Comparison of ENCODE assay signal across 21 cellular contexts in genomic region chr12:108510836-108511235, GRCh38. TPM values are rescaled to one million over a fixed set of nuclear protein-coding genes. Genes with fewer than 3 reads are reported as not detected.
DNase-seq lines count a peak whose midpoint lies in the region; ATAC-seq and TF ChIP-seq lines count a peak whose summit lies in the region.
"Had no signal": no experiment of that assay in that cellular context is flagged by ENCODE, and none has a peak within 500 bp of the region (broad histone marks: within the 10 kb centered on the region; RNA-seq: fewer than 3 reads in every experiment).

No MANE protein-coding gene starts in this region.

- H3K36me3 Mint-ChIP-seq in memory B cell = no peaks in the 10 kb centered on the region
- H3K36me3 Mint-ChIP-seq: CD14-positive monocyte had no signal

- H3K9me3 Mint-ChIP-seq in memory B cell = no peaks in the 10 kb centered on the region
- H3K9me3 Mint-ChIP-seq: CD8-positive, alpha-beta T cell; HFFc6 had no signal

- peak; percentile 11 for DNase-seq in NOMO-1 treated with DMSO at 0.1 percent for 48 hours (lab: John Stamatoyannopoulos, UW; ENCODE audit: unreplicated experiment)
- DNase-seq in NOMO-1 treated with dmso at 0.1 percent for 144 hours (lab: John Stamatoyannopoulos, UW; ENCODE audit: unreplicated experiment) = no peak
- peak in 1 of 2 donors; percentile 26 for DNase-seq in memory B cell (ENCODE audit: low spot score in 2 of 2)
- DNase-seq in cerebellum (ENCODE audit: low spot score) = no peak
- no peak for DNase-seq in OCI-LY7 (ENCODE audit: low spot score)
- no peak for DNase-seq in HPDE6-E6E7 (ENCODE audit: extremely low spot score)
- DNase-seq: AML-193; Calu3; CD8-positive, alpha-beta T cell; DMS79 treated with DMSO at 0.1 percent for 48 hours; EL; GOT3; H7; HFFc6 had no signal

- H3K4me3 Mint-ChIP-seq in memory B cell = peak overlapping the region; percentile 70
- H3K4me3 Mint-ChIP-seq: CD14-positive monocyte, HFFc6 had no signal

- H4K20me1 ChIP-seq in OCI-LY3 (ENCODE audit: insufficient read depth, low read length) (no peaks in the 10 kb centered on the region), OCI-LY7 (ENCODE audit: insufficient read depth, low read length) (no peaks in the 10 kb centered on the region)

- intact Hi-C loops in OCI-LY7 (cut with micrococcal nuclease; ENCODE audit: unreplicated experiment) = loop anchor here (5.0 to 10.0 kb wide), 3 partner anchors 519 to 746 kb away; partner anchors contain the start of gene PRDM4

- H3K27me3 ChIP-seq in OCI-LY3 (ENCODE audit: low read depth, low read length) = no peaks in the 10 kb centered on the region
- H3K27me3 ChIP-seq: BLaER1 had no signal

- H3K4me1 ChIP-seq in OCI-LY3 (ENCODE audit: low read length) (peaks cover 40% of the 10 kb centered on the region), OCI-LY7 (ENCODE audit: insufficient read depth, low read length, poor library complexity, severe bottlenecking) (peaks cover 14% of the 10 kb centered on the region)
- H3K4me1 ChIP-seq: A549 had no signal

- H3K27ac ChIP-seq in OCI-LY3 (ENCODE audit: low read length) = peak overlapping the region; percentile 93
- no peak overlapping the region for H3K27ac ChIP-seq in OCI-LY7 (ENCODE audit: low read depth, low read length, poor library complexity, severe bottlenecking)
- H3K27ac ChIP-seq: 22Rv1, A549, BLaER1 had no signal

- POLR2A ChIA-PET in OCI-LY7 (lab: Charles Lee) = interaction anchor here (0.7 kb wide), 3 partner anchors 50 to 116 kb away, joined by 3 to 8 read pairs (median 3); partner anchors contain the start of gene SART3

- H3K4me3 ChIP-seq in OCI-LY3 (ENCODE audit: low read length) (peak overlapping the region; percentile 22), OCI-LY7 (ENCODE audit: low read depth, low read length, poor library complexity, severe bottlenecking) (no peak overlapping the region)
- H3K4me3 ChIP-seq: A549, BLaER1 had no signal

- H3K4me2 ChIP-seq in OCI-LY3 (ENCODE audit: low read length) (peak overlapping the region; percentile 88), OCI-LY7 (ENCODE audit: low read length) (no peak overlapping the region)
- H3K4me2 ChIP-seq: BLaER1 had no signal

- H3K79me2 ChIP-seq in OCI-LY3 (ENCODE audit: low read length) (peaks cover 6% of the 10 kb centered on the region), OCI-LY7 (ENCODE audit: insufficient read depth, low read depth, low read length) (no peaks in the 10 kb centered on the region)

- H3K9ac ChIP-seq in OCI-LY3 (ENCODE audit: low read length) = no peak overlapping the region
- H3K9ac ChIP-seq: BLaER1 had no signal

- no peak for TF ChIP-seq CTCF in OCI-LY3 (IDR thresholded peaks at IDR 0.05; ENCODE audit: low read depth, low read length)
- TF ChIP-seq CTCF in OCI-LY7 (conservative IDR thresholded peaks at IDR 0.05; ENCODE audit: low read length) = no peak

- H2AFZ ChIP-seq in OCI-LY3 (ENCODE audit: low read depth, low read length) (no peak overlapping the region), OCI-LY7 (ENCODE audit: low read length) (no peak overlapping the region)

- no peaks in the 10 kb centered on the region for H3K9me2 ChIP-seq in OCI-LY7 (ENCODE audit: insufficient read depth, low read length)

- CTCF ChIA-PET in OCI-LY7 (lab: Charles Lee; ENCODE audit: unreplicated experiment) = no interaction called here

- ATAC-seq in memory B cell (ENCODE audit: low read depth) = no peak
- ATAC-seq: A549; CD8-positive, alpha-beta T cell; HCT116; HepG2 had no signal

- H3K36me3 ChIP-seq in OCI-LY3 (replicated peaks; ENCODE audit: low read depth, low read length) (peaks cover 3% of the 10 kb centered on the region), OCI-LY7 (ENCODE audit: insufficient read depth, low read length) (no peaks in the 10 kb centered on the region)
- H3K36me3 ChIP-seq: BLaER1 had no signal

- peak overlapping the region; percentile 87 for H3K27ac Mint-ChIP-seq in memory B cell
- H3K27ac Mint-ChIP-seq: CD8-positive, alpha-beta T cell; HFFc6 had no signal

- no TSS peak for BruUV-seq in OCI-LY7 (replicated peaks; lab: Mats Ljungman, UMichigan)

- H3K4me1 Mint-ChIP-seq in memory B cell = peaks cover 16% of the 10 kb centered on the region

- H3K27me3 Mint-ChIP-seq in memory B cell = no peaks in the 10 kb centered on the region

- H3K9me3 ChIP-seq in OCI-LY3 (ENCODE audit: insufficient read depth, low read length) (no peaks in the 10 kb centered on the region), OCI-LY7 (ENCODE audit: low read length) (peaks cover 6% of the 10 kb centered on the region; the same call in 1 of the 2 replicates)
- H3K9me3 ChIP-seq: BLaER1 had no signal

RNA-seq across cellular contexts. Expression of gene FICD, which starts 4.2 kb away (rescaled TPM):
- 3.4 TPM for total RNA-seq in cerebellum
- total RNA-seq in OCI-LY7 (2014; rRNA removed; shearing (Covaris generic)) = 8.4 and 13.1 TPM in 2 replicates
- 9.0 and 9.9 TPM in 2 replicates for total RNA-seq in OCI-LY7 (2022)

RNA-seq across cellular contexts. Expression of gene SART3, which starts 50.1 kb away (rescaled TPM):
- 112 TPM for total RNA-seq in cerebellum
- total RNA-seq in OCI-LY7 (2014; rRNA removed; shearing (Covaris generic)) = 211 and 238 TPM in 2 replicates
- 130 and 143 TPM in 2 replicates for total RNA-seq in OCI-LY7 (2022)

RNA-seq across cellular contexts. Expression of gene ISCU, which starts 51.6 kb away (rescaled TPM):
- total RNA-seq in cerebellum (40.1 TPM), OCI-LY7 (2022) (123 and 130 TPM in 2 replicates)
- total RNA-seq in OCI-LY7 (2014; rRNA removed; shearing (Covaris generic)) = 137 and 146 TPM in 2 replicates
